In the genomic region with DNA sequence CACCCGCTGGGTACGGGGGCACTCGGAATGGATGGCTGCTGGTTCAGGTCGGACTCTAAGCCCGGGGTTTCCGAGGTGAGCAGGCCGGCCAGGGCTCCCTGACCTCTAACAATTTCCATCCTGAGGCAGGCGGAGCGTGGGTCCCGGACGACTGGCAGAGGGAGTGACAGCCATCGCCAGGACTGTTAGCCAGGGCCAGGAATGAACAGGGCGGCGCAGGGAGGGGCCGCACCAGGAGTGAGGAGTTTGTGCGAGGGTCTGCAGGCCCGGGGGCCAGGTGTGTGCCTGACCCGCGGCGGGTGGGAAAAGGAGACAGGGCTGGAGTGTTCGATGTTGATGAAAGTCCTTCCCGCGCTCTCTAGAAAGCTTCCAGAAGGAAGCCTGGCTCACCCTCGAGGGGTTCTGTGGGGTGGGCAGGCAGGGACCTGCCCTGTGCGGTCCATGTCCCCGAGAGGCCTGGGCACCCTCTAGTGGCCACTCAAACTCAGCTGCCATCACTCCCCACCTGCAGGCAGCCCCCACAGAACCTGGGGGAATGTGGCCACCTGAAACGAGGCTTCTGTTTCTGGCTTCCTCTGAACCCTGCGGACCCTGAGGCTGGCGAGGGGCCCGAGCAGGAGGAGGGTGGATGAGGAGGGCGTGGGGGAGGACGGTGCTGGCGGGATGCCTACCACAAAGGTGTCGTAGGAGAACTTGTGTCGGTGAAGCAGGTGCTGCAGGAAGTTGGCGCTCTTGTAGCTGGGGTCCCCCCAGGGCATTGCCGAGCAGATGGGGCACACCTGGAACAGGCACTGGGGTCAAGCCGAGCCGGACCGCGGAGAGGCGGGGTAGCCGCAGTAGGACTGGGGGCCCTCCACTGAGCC, we compare ENCODE assay signal across 13 cellular contexts. TPM values are rescaled to one million over a fixed set of nuclear protein-coding genes. Genes with fewer than 3 reads are reported as not detected.
DNase-seq lines count a peak whose midpoint lies in the region; ATAC-seq and TF ChIP-seq lines count a peak whose summit lies in the region.
"Had no signal": no experiment of that assay in that cellular context is flagged by ENCODE, and none has a peak within 500 bp of the region (broad histone marks: within the 10 kb centered on the region; RNA-seq: fewer than 3 reads in every experiment).

No MANE protein-coding gene starts in this region.

- no peaks in the 10 kb centered on the region for H3K9me3 ChIP-seq in right cardiac atrium (ENCODE audit: control insufficient read depth, low read length)
- H3K9me3 ChIP-seq in OCI-LY7 (ENCODE audit: low read length) = no peaks in the 10 kb centered on the region

- ATAC-seq in left ventricle myocardium superior (peak; percentile 9), right cardiac atrium (no peak), esophagus mucosa (no peak), GM19328 (IDR thresholded peaks at IDR 0.05; ENCODE audit: unreplicated experiment) (no peak), GM21526 (IDR thresholded peaks at IDR 0.05; ENCODE audit: low FRiP score, unreplicated experiment) (no peak)

- DNase-seq in left ventricle myocardium superior = peak; percentile 29
- no peak for DNase-seq in right cardiac atrium
- DNase-seq in OCI-LY7 (ENCODE audit: low spot score) = peak; percentile 20
- DNase-seq in fibroblast of pulmonary artery (ENCODE audit: low read depth) = no peak
- DNase-seq in NCI-H1694 treated with DMSO at 0.1 percent for 48 hours (lab: John Stamatoyannopoulos, UW) = no peak
- DNase-seq: activated CD4-positive, CD25-positive, alpha-beta regulatory T cell; NCI-H510A treated with DMSO at 0.1 percent for 48 hours had no signal

- CTCF ChIA-PET in OCI-LY7 (lab: Charles Lee; ENCODE audit: unreplicated experiment) = no interaction called here

- no peak overlapping the region for H2AFZ ChIP-seq in OCI-LY7 (ENCODE audit: low read length)

- peaks cover 7% of the 10 kb centered on the region; the same call in 1 of the 2 replicates for H3K79me2 ChIP-seq in OCI-LY7 (ENCODE audit: insufficient read depth, low read depth, low read length)

- TF ChIP-seq CTCF in OCI-LY7 (conservative IDR thresholded peaks at IDR 0.05; ENCODE audit: low read length) (peak; percentile 56; the same call in 1 of the 2 replicates), fibroblast of pulmonary artery (IDR thresholded peaks at IDR 0.05; ENCODE audit: low read length, missing control alignments) (peak; percentile 22)

- no TSS peak for BruUV-seq in OCI-LY7 (replicated peaks; lab: Mats Ljungman, UMichigan)

- no peaks in the 10 kb centered on the region for H3K27me3 ChIP-seq in right cardiac atrium (ENCODE audit: control insufficient read depth, insufficient read depth)

- H3K4me3 ChIP-seq in right cardiac atrium (ENCODE audit: low read length) (no peak overlapping the region), OCI-LY7 (ENCODE audit: low read depth, low read length, poor library complexity, severe bottlenecking) (no peak overlapping the region), fibroblast of pulmonary artery (replicated peaks; ENCODE audit: low read depth, low read length) (no peak overlapping the region)

- H3K36me3 ChIP-seq in OCI-LY7 (ENCODE audit: insufficient read depth, low read length) = peaks cover 24% of the 10 kb centered on the region; the same call in 1 of the 2 replicates

- H4K20me1 ChIP-seq in OCI-LY7 (ENCODE audit: insufficient read depth, low read length) = no peaks in the 10 kb centered on the region

- no peak overlapping the region for H3K27ac ChIP-seq in right cardiac atrium (ENCODE audit: low read length)
- no peak overlapping the region for H3K27ac ChIP-seq in OCI-LY7 (ENCODE audit: low read depth, low read length, poor library complexity, severe bottlenecking)

- H3K4me1 ChIP-seq in right cardiac atrium (ENCODE audit: control insufficient read depth, insufficient read depth, low read length) = no peaks in the 10 kb centered on the region
- H3K4me1 ChIP-seq in OCI-LY7 (ENCODE audit: insufficient read depth, low read length, poor library complexity, severe bottlenecking) = peaks cover 53% of the 10 kb centered on the region

- intact Hi-C loops in left ventricle myocardium superior (cut with micrococcal nuclease) = no loop called here
- intact Hi-C loops in right cardiac atrium (cut with DNase I) = no loop called here
- intact Hi-C loops in OCI-LY7 (cut with micrococcal nuclease; ENCODE audit: unreplicated experiment) = loop anchor here (1.0 kb wide), 1 partner anchor 12 kb away; a partner anchor contains a TSS

- 84% methylated on average over 43 of the region's 43 CpGs for WGBS in right cardiac atrium

- POLR2A ChIA-PET in OCI-LY7 (lab: Charles Lee) = no interaction called here

- H3K4me2 ChIP-seq in OCI-LY7 (ENCODE audit: low read length) = no peak overlapping the region

- H3K9me2 ChIP-seq in OCI-LY7 (ENCODE audit: insufficient read depth, low read length) = no peaks in the 10 kb centered on the region

RNA-seq across cellular contexts. Expression of a gene that starts 8.1 kb away (rescaled TPM):
- total RNA-seq in left ventricle myocardium superior (16.2 TPM), right cardiac atrium (10 to 100 TPM; 15.0 to 23.8 (median 19.2) TPM), OCI-LY7 (2022) (40.3 and 56.2 TPM in 2 replicates), esophagus mucosa (4.7 TPM)
- polyA plus RNA-seq in right cardiac atrium = 18.4 TPM
- 39.2 and 52.4 TPM in 2 replicates for total RNA-seq in OCI-LY7 (2014; rRNA removed; shearing (Covaris generic))

RNA-seq across cellular contexts. Expression of a gene that starts 8.2 kb away (rescaled TPM):
- total RNA-seq in left ventricle myocardium superior (22.7 TPM), right cardiac atrium (10 to 100 TPM; 11.1 to 16.3 (median 12.4) TPM), OCI-LY7 (2022) (23.3 and 24.4 TPM in 2 replicates), esophagus mucosa (14.3 TPM)
- 11.4 TPM for polyA plus RNA-seq in right cardiac atrium
- 18.5 and 21.9 TPM in 2 replicates for total RNA-seq in OCI-LY7 (2014; rRNA removed; shearing (Covaris generic))

RNA-seq across cellular contexts. Expression of a gene that starts 11.8 kb away (rescaled TPM):
- total RNA-seq in left ventricle myocardium superior (3.8 TPM), right cardiac atrium (1 to 10 TPM in 3 of 4 donors, under 1 TPM in 1; 0.39 to 2.8 (median 1.6) TPM), OCI-LY7 (2022) (1.6 and 3.3 TPM in 2 replicates), esophagus mucosa (0.28 TPM)
- polyA plus RNA-seq in right cardiac atrium = 2.7 TPM
- total RNA-seq in OCI-LY7 (2014; rRNA removed; shearing (Covaris generic)) = 2.4 and 3.1 TPM in 2 replicates
- total RNA-seq: cerebellum, Daoy, urinary bladder had no signal

RNA-seq across cellular contexts. Expression of a gene that starts 35.2 kb away (rescaled TPM):
- total RNA-seq in left ventricle myocardium superior = 23.9 TPM
- 10 to 100 TPM; 29.8 to 32.0 (median 31.2) TPM for total RNA-seq in right cardiac atrium
- 35.9 TPM for polyA plus RNA-seq in right cardiac atrium
- total RNA-seq in OCI-LY7 (2014; rRNA removed; shearing (Covaris generic)) = 65.6 and 74.4 TPM in 2 replicates
- 136 and 158 TPM in 2 replicates for total RNA-seq in OCI-LY7 (2022)
- total RNA-seq in esophagus mucosa = 154 TPM

RNA-seq across cellular contexts. Expression of a gene that starts 47.2 kb away (rescaled TPM):
- total RNA-seq in left ventricle myocardium superior = 48.6 TPM
- total RNA-seq in right cardiac atrium = 100 to 1,000 TPM in 1 of 4 donors, 10 to 100 TPM in 3; 53.9 to 101 (median 70.7) TPM
- 84.2 TPM for polyA plus RNA-seq in right cardiac atrium
- total RNA-seq in OCI-LY7 (2014; rRNA removed; shearing (Covaris generic)) = 601 and 647 TPM in 2 replicates
- 315 and 359 TPM in 2 replicates for total RNA-seq in OCI-LY7 (2022)
- total RNA-seq in esophagus mucosa = 66.3 TPM

Comparison
In these comparisons a context has a peak if more than half of its experiments do, and no peak if none do; other contexts are left out.
1. DNase-seq: peak in left ventricle myocardium superior (single experiment) and OCI-LY7 (single experiment); none in right cardiac atrium (0 of 3), fibroblast of pulmonary artery (single experiment) and NCI-H1694 treated with DMSO at 0.1 percent for 48 hours (single experiment).